11 cellular contexts compared by ENCODE assay signal in genomic region chr6:155224618-155225017, GRCh38. TPM values are rescaled to one million over a fixed set of nuclear protein-coding genes. Genes with fewer than 3 reads are reported as not detected.
DNase-seq lines count a peak whose midpoint lies in the region; ATAC-seq and TF ChIP-seq lines count a peak whose summit lies in the region.
"Had no signal": no experiment of that assay in that cellular context is flagged by ENCODE, and none has a peak within 500 bp of the region (broad histone marks: within the 10 kb centered on the region; RNA-seq: fewer than 3 reads in every experiment).

No MANE protein-coding gene starts in this region.

- peak; percentile 3 for ATAC-seq in activated CD8-positive, alpha-beta T cell treated with anti-CD3 and anti-CD28 coated beads for 36 hours
- no peak for ATAC-seq in memory B cell (ENCODE audit: low read depth)

- H3K4me1 Mint-ChIP-seq in activated CD8-positive, alpha-beta T cell treated with anti-CD3 and anti-CD28 coated beads for 36 hours (ENCODE audit: low read depth): peaks cover 18% of the 10 kb centered on the region
- peaks cover 5% of the 10 kb centered on the region for H3K4me1 Mint-ChIP-seq in memory B cell

- DNase-seq in NCI-H146 (lab: John Stamatoyannopoulos, UW) (peak; percentile 53), NCI-H146 treated with DMSO at 0.1 percent for 48 hours (lab: John Stamatoyannopoulos, UW; ENCODE audit: unreplicated experiment) (no peak), memory B cell (ENCODE audit: low spot score in 2 of 2) (no peak), DMS79 treated with DMSO at 0.1 percent for 48 hours (lab: John Stamatoyannopoulos, UW) (no peak), DMS53 (lab: John Stamatoyannopoulos, UW) (no peak), HuH-7 (ENCODE audit: low spot score) (no peak)
- no peak for DNase-seq in activated CD8-positive, alpha-beta T cell treated with anti-CD3 and anti-CD28 coated beads for 36 hours
- DNase-seq: SIG-M5 had no signal

- peak overlapping the region; percentile 32 for H3K27ac ChIP-seq in HUES48 (ENCODE audit: low read depth, low read length)
- H3K27ac ChIP-seq: suprapubic skin had no signal

- TF ChIP-seq CTCF in activated CD8-positive, alpha-beta T cell treated with anti-CD3 and anti-CD28 coated beads for 36 hours (IDR thresholded peaks at IDR 0.05): no peak

- H3K9me3 Mint-ChIP-seq in activated CD8-positive, alpha-beta T cell treated with anti-CD3 and anti-CD28 coated beads for 36 hours: no peaks in the 10 kb centered on the region
- peaks cover 2% of the 10 kb centered on the region for H3K9me3 Mint-ChIP-seq in memory B cell

- H3K9me3 ChIP-seq in HUES48 (ENCODE audit: control insufficient read depth, insufficient read depth, low read length): no peaks in the 10 kb centered on the region
- H3K9me3 ChIP-seq: suprapubic skin had no signal

- no peaks in the 10 kb centered on the region for H3K36me3 ChIP-seq in HUES48 (ENCODE audit: control insufficient read depth, insufficient read depth, low read length)
- H3K36me3 ChIP-seq: suprapubic skin had no signal

- H3K27ac Mint-ChIP-seq in activated CD8-positive, alpha-beta T cell treated with anti-CD3 and anti-CD28 coated beads for 36 hours: peak overlapping the region; percentile 77
- H3K27ac Mint-ChIP-seq in memory B cell: peak overlapping the region; percentile 39

- no peaks in the 10 kb centered on the region for H3K27me3 ChIP-seq in HUES48 (ENCODE audit: control insufficient read depth, insufficient read depth, low read length)
- H3K27me3 ChIP-seq: suprapubic skin had no signal

- H3K4me1 ChIP-seq in HUES48 (ENCODE audit: control insufficient read depth, insufficient read depth, low read length): peaks cover 24% of the 10 kb centered on the region

- CTCF ChIA-PET in activated CD8-positive, alpha-beta T cell treated with anti-CD3 and anti-CD28 coated beads for 36 hours (lab: Charles Lee): interaction anchor here (0.9 kb wide), 1 partner anchor 36 kb away, joined by 3 read pairs; no protein-coding TSS in a partner anchor

- H3K4me3 ChIP-seq in HUES48 (ENCODE audit: low read depth, low read length): no peak overlapping the region
- H3K4me3 ChIP-seq: suprapubic skin had no signal

- H3K9ac ChIP-seq in HUES48 (ENCODE audit: low read depth, low read length): no peak overlapping the region

- intact Hi-C loops in activated CD8-positive, alpha-beta T cell treated with anti-CD3 and anti-CD28 coated beads for 36 hours (cut with micrococcal nuclease): no loop called here

- H3K36me3 Mint-ChIP-seq in activated CD8-positive, alpha-beta T cell treated with anti-CD3 and anti-CD28 coated beads for 36 hours (ENCODE audit: low read depth): no peaks in the 10 kb centered on the region
- H3K36me3 Mint-ChIP-seq in memory B cell: peaks cover 1% of the 10 kb centered on the region

- POLR2A ChIA-PET in activated CD8-positive, alpha-beta T cell treated with anti-CD3 and anti-CD28 coated beads for 36 hours (lab: Charles Lee): interaction anchor here (1.1 to 1.2 kb wide), 2 partner anchors 17 to 83 kb away, joined by 3 to 4 read pairs; no protein-coding TSS in a partner anchor

- H3K27me3 Mint-ChIP-seq in activated CD8-positive, alpha-beta T cell treated with anti-CD3 and anti-CD28 coated beads for 36 hours: peaks cover 2% of the 10 kb centered on the region
- H3K27me3 Mint-ChIP-seq in memory B cell: no peaks in the 10 kb centered on the region

- H3K4me3 Mint-ChIP-seq in activated CD8-positive, alpha-beta T cell treated with anti-CD3 and anti-CD28 coated beads for 36 hours: no peak overlapping the region
- H3K4me3 Mint-ChIP-seq in memory B cell: no peak overlapping the region

RNA-seq across cellular contexts. Expression of gene CLDN20, which starts 39.2 kb away (rescaled TPM):
- total RNA-seq in activated CD8-positive, alpha-beta T cell treated with anti-CD3 and anti-CD28 coated beads for 36 hours: not detected
- total RNA-seq: mononuclear cell, suprapubic skin had no signal
